In the genomic region with DNA sequence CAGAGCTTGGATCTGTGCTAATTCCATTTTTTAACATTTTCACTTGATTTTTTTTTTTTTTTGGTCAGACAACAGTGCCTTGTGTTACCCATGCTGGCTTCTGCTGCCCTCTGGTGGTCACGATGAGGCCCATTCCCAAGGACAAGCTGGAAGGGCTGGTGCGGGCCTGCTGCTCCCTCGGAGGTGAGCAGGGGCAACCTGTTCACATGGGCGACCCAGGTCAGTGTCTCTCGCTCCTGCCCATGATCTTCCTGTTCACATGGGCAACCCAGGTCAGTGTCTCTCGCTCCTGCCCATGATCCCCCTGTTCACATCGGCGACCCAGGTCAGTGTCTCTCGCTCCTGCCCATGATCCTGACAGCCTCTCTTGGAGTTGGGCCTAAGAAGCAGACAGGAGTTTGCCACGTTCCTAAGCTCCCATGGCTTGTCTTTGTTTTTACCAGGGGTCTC, we compare ENCODE assay signal across 8 cellular contexts. TPM values are rescaled to one million over a fixed set of nuclear protein-coding genes. Genes with fewer than 3 reads are reported as not detected.
DNase-seq lines count a peak whose midpoint lies in the region; ATAC-seq and TF ChIP-seq lines count a peak whose summit lies in the region.

No MANE protein-coding gene starts in this region.

- peaks cover 5% of the 10 kb centered on the region for H3K4me1 Mint-ChIP-seq in Caco-2 (ENCODE audit: low read depth, unreplicated experiment)
- H3K4me1 Mint-ChIP-seq in activated T-cell treated with anti-CD3 and anti-CD28 coated beads, Interleukin-2, amount 50 U/mL, for 24 hours (ENCODE audit: low read depth): peaks cover 15% of the 10 kb centered on the region
- peaks cover 6 to 18% (median 13%) of the 10 kb centered on the region in 7 donors for H3K4me1 Mint-ChIP-seq in naive thymus-derived CD4-positive, alpha-beta T cell

- H3K27me3 ChIP-seq in Caco-2 (replicated peaks; ENCODE audit: control insufficient read depth, insufficient read depth, low read length) (no peaks in the 10 kb centered on the region), esophagus squamous epithelium (no peaks in the 10 kb centered on the region)
- H3K27me3 ChIP-seq in naive thymus-derived CD4-positive, alpha-beta T cell (ENCODE audit: control insufficient read depth in 2 of 2, insufficient read depth in 2 of 2, low read length in 2 of 2): no peaks in the 10 kb centered on the region

- H3K36me3 ChIP-seq in Caco-2 (ENCODE audit: control insufficient read depth, insufficient read depth, low read length) (peaks cover 2% of the 10 kb centered on the region; the same call in 1 of the 2 replicates), OCI-LY7 (ENCODE audit: insufficient read depth, low read length) (peaks cover 47% of the 10 kb centered on the region), esophagus squamous epithelium (peaks cover 0 to 87% (median 28%) of the 10 kb centered on the region in 3 donors)
- H3K36me3 ChIP-seq in naive thymus-derived CD4-positive, alpha-beta T cell (ENCODE audit: control insufficient read depth in 2 of 3, insufficient read depth in 3 of 3, low read length in 3 of 3): peaks cover 0 to 56% (median 0%) of the 10 kb centered on the region in 3 experiments

- no peaks in the 10 kb centered on the region for H3K9me3 Mint-ChIP-seq in Caco-2 (ENCODE audit: unreplicated experiment)
- H3K9me3 Mint-ChIP-seq in activated T-cell treated with anti-CD3 and anti-CD28 coated beads, Interleukin-2, amount 50 U/mL, for 24 hours: no peaks in the 10 kb centered on the region
- H3K9me3 Mint-ChIP-seq in naive thymus-derived CD4-positive, alpha-beta T cell: no peaks in the 10 kb centered on the region

- H3K9me3 ChIP-seq in Caco-2 (no peaks in the 10 kb centered on the region), OCI-LY7 (ENCODE audit: low read length) (no peaks in the 10 kb centered on the region), esophagus squamous epithelium (no peaks in the 10 kb centered on the region)
- H3K9me3 ChIP-seq in naive thymus-derived CD4-positive, alpha-beta T cell (ENCODE audit: control insufficient read depth in 2 of 3, low read length in 3 of 3): no peaks in the 10 kb centered on the region

- CTCF ChIA-PET in Caco-2 (lab: Charles Lee) (interaction anchor here (0.6 to 3.8 kb wide), 18 partner anchors 15 to 862 kb away, joined by 3 to 39 read pairs (median 5); a partner anchor contains a TSS), OCI-LY7 (lab: Charles Lee; ENCODE audit: unreplicated experiment) (interaction anchor here (0.7 to 1.8 kb wide), 2 partner anchors 137 to 270 kb away, joined by 3 to 4 read pairs; no protein-coding TSS in a partner anchor)
- CTCF ChIA-PET in naive thymus-derived CD4-positive, alpha-beta T cell (lab: Charles Lee): interaction anchor here (0.6 to 12.6 kb wide), 46 partner anchors 9 to 1383 kb away, joined by 3 to 204 read pairs (median 4); a partner anchor contains a TSS

- peak; percentile 81 for ATAC-seq in naive thymus-derived CD4-positive, alpha-beta T cell
- ATAC-seq in GM19023 (IDR thresholded peaks at IDR 0.05; ENCODE audit: unreplicated experiment): no peak

- BruUV-seq in Caco-2 (replicated peaks; lab: Mats Ljungman, UMichigan) (no TSS peak), OCI-LY7 (replicated peaks; lab: Mats Ljungman, UMichigan) (no TSS peak)

- peak overlapping the region; percentile 9 for H3K27ac Mint-ChIP-seq in Caco-2 (ENCODE audit: unreplicated experiment)
- H3K27ac Mint-ChIP-seq in activated T-cell treated with anti-CD3 and anti-CD28 coated beads, Interleukin-2, amount 50 U/mL, for 24 hours: peak overlapping the region; percentile 38
- H3K27ac Mint-ChIP-seq in naive thymus-derived CD4-positive, alpha-beta T cell: peak overlapping the region in 4 of 9 donors; percentile 6 to 71 (median 28)

- H4K20me1 ChIP-seq in OCI-LY7 (ENCODE audit: insufficient read depth, low read length): no peaks in the 10 kb centered on the region

- no peak for TF ChIP-seq POLR2A in esophagus squamous epithelium (IDR thresholded peaks at IDR 0.05)

- TF ChIP-seq CTCF in Caco-2 (IDR thresholded peaks at IDR 0.05; ENCODE audit: insufficient read depth in 1 of 2, low read depth in 1 of 2, low read length in 1 of 2, severe bottlenecking in 1 of 2, unreplicated experiment in 1 of 2) (peak; percentile 82 to 91), OCI-LY7 (conservative IDR thresholded peaks at IDR 0.05; ENCODE audit: low read length) (peak; percentile 93), esophagus squamous epithelium (IDR thresholded peaks at IDR 0.05) (peak; percentile 78 to 94 (median 85))

- no peak overlapping the region for H2AFZ ChIP-seq in OCI-LY7 (ENCODE audit: low read length)

- intact Hi-C loops in Caco-2 (cut with micrococcal nuclease; ENCODE audit: unreplicated experiment): loop anchor here (1.0 kb wide), 3 partner anchors 35 to 270 kb away; a partner anchor contains a TSS
- intact Hi-C loops in OCI-LY7 (cut with micrococcal nuclease; ENCODE audit: unreplicated experiment): loop anchor here (1.0 kb wide), 1 partner anchor 270 kb away; no protein-coding TSS in a partner anchor
- intact Hi-C loops in esophagus squamous epithelium (cut with DNase I): loop anchor here (2.0 to 10.0 kb wide), 2 partner anchors 118 to 270 kb away; no protein-coding TSS in a partner anchor
- intact Hi-C loops in naive thymus-derived CD4-positive, alpha-beta T cell (cut with micrococcal nuclease): loop anchor here (1.0 kb wide), 5 partner anchors 35 to 270 kb away; a partner anchor contains a TSS

- 42 to 58% methylated on average over 9 to 10 of the region's 10 CpGs for WGBS in esophagus squamous epithelium, 2 donors

- no peaks in the 10 kb centered on the region for H3K27me3 Mint-ChIP-seq in Caco-2 (ENCODE audit: insufficient read depth, unreplicated experiment)
- H3K27me3 Mint-ChIP-seq in activated T-cell treated with anti-CD3 and anti-CD28 coated beads, Interleukin-2, amount 50 U/mL, for 24 hours: no peaks in the 10 kb centered on the region
- no peaks in the 10 kb centered on the region for H3K27me3 Mint-ChIP-seq in naive thymus-derived CD4-positive, alpha-beta T cell

- no peaks in the 10 kb centered on the region for H3K79me2 ChIP-seq in OCI-LY7 (ENCODE audit: insufficient read depth, low read depth, low read length)

- no peak overlapping the region for H3K4me3 Mint-ChIP-seq in Caco-2 (ENCODE audit: unreplicated experiment)
- H3K4me3 Mint-ChIP-seq in activated T-cell treated with anti-CD3 and anti-CD28 coated beads, Interleukin-2, amount 50 U/mL, for 24 hours: no peak overlapping the region
- H3K4me3 Mint-ChIP-seq in naive thymus-derived CD4-positive, alpha-beta T cell: no peak overlapping the region

- DNase-seq in Caco-2 (peak; percentile 81 to 83), HPDE6-E6E7 (ENCODE audit: extremely low spot score) (peak; percentile 69), OCI-LY7 (ENCODE audit: low spot score) (peak; percentile 75), esophagus squamous epithelium (lab: John Stamatoyannopoulos, UW) (peak; percentile 8)
- DNase-seq in activated T-cell treated with anti-CD3 and anti-CD28 coated beads, Interleukin-2, amount 50 U/mL, for 24 hours: peak; percentile 85
- DNase-seq in naive thymus-derived CD4-positive, alpha-beta T cell: peak; percentile 56 to 79 (median 73)
- DNase-seq in stimulated activated CD8-positive, alpha-beta memory T cell treated with anti-CD3 and anti-CD28 coated beads, Interleukin-7, amount 100 ng/mL, for 4 hours (ENCODE audit: low read depth in 2 of 2): peak; percentile 62 to 69

- no peak overlapping the region for H3K4me2 ChIP-seq in OCI-LY7 (ENCODE audit: low read length)

- no peaks in the 10 kb centered on the region for H3K9me2 ChIP-seq in OCI-LY7 (ENCODE audit: insufficient read depth, low read length)

- H3K27ac ChIP-seq in OCI-LY7 (ENCODE audit: low read depth, low read length, poor library complexity, severe bottlenecking): no peak overlapping the region
- H3K27ac ChIP-seq in esophagus squamous epithelium: peak overlapping the region in 1 of 4 donors; percentile 5
- H3K27ac ChIP-seq in naive thymus-derived CD4-positive, alpha-beta T cell (ENCODE audit: low read depth, low read length): no peak overlapping the region

- peaks cover 19% of the 10 kb centered on the region for H3K36me3 Mint-ChIP-seq in Caco-2 (ENCODE audit: insufficient read depth, unreplicated experiment)
- H3K36me3 Mint-ChIP-seq in activated T-cell treated with anti-CD3 and anti-CD28 coated beads, Interleukin-2, amount 50 U/mL, for 24 hours (ENCODE audit: low read depth): peaks cover 75% of the 10 kb centered on the region
- H3K36me3 Mint-ChIP-seq in naive thymus-derived CD4-positive, alpha-beta T cell: peaks cover 5 to 28% (median 13%) of the 10 kb centered on the region in 5 donors

- POLR2A ChIA-PET in Caco-2 (lab: Charles Lee) (interaction anchor here (0.6 kb wide), 2 partner anchors 113 to 1714 kb away, joined by 3 to 4 read pairs; a partner anchor contains a TSS), OCI-LY7 (lab: Charles Lee) (interaction anchor here (1.0 to 1.2 kb wide), 3 partner anchors 120 to 272 kb away, joined by 3 to 4 read pairs (median 3); no protein-coding TSS in a partner anchor)
- POLR2A ChIA-PET in naive thymus-derived CD4-positive, alpha-beta T cell (lab: Charles Lee): interaction anchor here (0.6 to 1.8 kb wide), 3 partner anchors 112 to 776 kb away, joined by 3 to 9 read pairs (median 3); a partner anchor contains a TSS

- no peaks in the 10 kb centered on the region for H3K4me1 ChIP-seq in Caco-2
- peaks cover 10% of the 10 kb centered on the region for H3K4me1 ChIP-seq in OCI-LY7 (ENCODE audit: insufficient read depth, low read length, poor library complexity, severe bottlenecking)
- peaks cover 0 to 45% (median 10%) of the 10 kb centered on the region in 3 donors for H3K4me1 ChIP-seq in esophagus squamous epithelium
- peaks cover 0 to 8% of the 10 kb centered on the region in 2 donors for H3K4me1 ChIP-seq in naive thymus-derived CD4-positive, alpha-beta T cell (ENCODE audit: control insufficient read depth in 2 of 2, insufficient read depth in 2 of 2, low read length in 2 of 2)

- H3K4me3 ChIP-seq in Caco-2 (ENCODE audit: low read depth, low read length): no peak overlapping the region
- H3K4me3 ChIP-seq in OCI-LY7 (ENCODE audit: low read depth, low read length, poor library complexity, severe bottlenecking): no peak overlapping the region
- no peak overlapping the region for H3K4me3 ChIP-seq in esophagus squamous epithelium
- no peak overlapping the region for H3K4me3 ChIP-seq in naive thymus-derived CD4-positive, alpha-beta T cell (ENCODE audit: low read length)

RNA-seq across cellular contexts. Expression of a gene that starts 59.4 kb away (rescaled TPM):
- total RNA-seq in Caco-2 (2022) (47.8 and 54.8 TPM in 2 replicates), OCI-LY7 (2022) (56.8 and 60.2 TPM in 2 replicates), esophagus squamous epithelium (10 to 100 TPM; 32.6 to 51.3 (median 38.9) TPM)
- 30.2 and 37.6 TPM in 2 replicates for total RNA-seq in OCI-LY7 (2014; rRNA removed; shearing (Covaris generic))
- 100 to 1,000 TPM in 2 of 5 experiments, 10 to 100 TPM in 3; 63.7 to 108 (median 95.9) TPM for total RNA-seq in naive thymus-derived CD4-positive, alpha-beta T cell
- polyA plus RNA-seq in naive thymus-derived CD4-positive, alpha-beta T cell: 10 to 100 TPM; 31.1 to 41.7 TPM

Comparison
In these comparisons a context has a peak if more than half of its experiments do, and no peak if none do; other contexts are left out.
1. DNase-seq: peak in every context shown above with its lines; median percentile 85 in activated T-cell treated with anti-CD3 and anti-CD28 coated beads, Interleukin-2, amount 50 U/mL, for 24 hours; 82 in Caco-2; 75 in OCI-LY7; 73 in naive thymus-derived CD4-positive, alpha-beta T cell; 69 in HPDE6-E6E7; 66 in stimulated activated CD8-positive, alpha-beta memory T cell treated with anti-CD3 and anti-CD28 coated beads, Interleukin-7, amount 100 ng/mL, for 4 hours; 8 in esophagus squamous epithelium.